In the genomic region with DNA sequence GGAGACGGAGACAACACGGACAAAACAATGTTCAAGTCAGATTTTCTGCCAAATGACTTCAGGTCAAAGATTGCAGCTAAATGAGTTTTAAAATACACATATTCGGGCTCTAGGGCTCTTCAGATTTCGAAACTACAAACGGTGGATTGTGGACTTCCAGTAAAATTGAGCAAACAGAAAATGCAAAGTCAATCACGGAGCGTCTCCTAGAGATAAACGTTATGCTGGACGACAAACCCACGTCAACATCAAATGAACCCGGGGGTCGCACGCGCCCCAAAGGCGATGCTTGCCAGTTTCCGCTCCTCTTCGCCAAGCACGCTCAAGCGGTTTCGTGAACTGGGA, we compare ENCODE assay signal across 8 cellular contexts. TPM values are rescaled to one million over a fixed set of nuclear protein-coding genes. Genes with fewer than 3 reads are reported as not detected.
DNase-seq lines count a peak whose midpoint lies in the region; ATAC-seq and TF ChIP-seq lines count a peak whose summit lies in the region.

No MANE protein-coding gene starts in this region.

- H3K27me3 ChIP-seq in gastrocnemius medialis, result no peaks in the 10 kb centered on the region

- peak overlapping the region; percentile 90 to 95 (median 92) for H3K27ac ChIP-seq in gastrocnemius medialis

- ATAC-seq in gastrocnemius medialis, result peak in 1 of 2 donors; percentile 29
- no peak for ATAC-seq in GM18858 (IDR thresholded peaks at IDR 0.05; ENCODE audit: unreplicated experiment)

- H3K4me3 ChIP-seq in HFF-Myc (replicated peaks; ENCODE audit: low read depth, low read length), result peak overlapping the region; percentile 79
- peak overlapping the region; percentile 89 to 96 (median 94) for H3K4me3 ChIP-seq in gastrocnemius medialis

- H3K9me3 Mint-ChIP-seq in activated CD4-positive, alpha-beta memory T cell treated with anti-CD3 and anti-CD28 coated beads, Interleukin-2, amount 10 ng/mL, durations not matched to agents 7 days and 5 days, result no peaks in the 10 kb centered on the region

- in situ Hi-C loops in gastrocnemius medialis (cut with MboI; ENCODE audit: low sequenced_read_pairs in 4 of 4), result loop anchor here in 1 of 4 donors (10.0 kb wide), 1 partner anchor 84 kb away; the partner anchor contains the start of gene ZNF892

- peaks cover 42% of the 10 kb centered on the region for H3K4me1 Mint-ChIP-seq in activated CD4-positive, alpha-beta memory T cell treated with anti-CD3 and anti-CD28 coated beads, Interleukin-2, amount 10 ng/mL, durations not matched to agents 7 days and 5 days

- H3K27me3 Mint-ChIP-seq in activated CD4-positive, alpha-beta memory T cell treated with anti-CD3 and anti-CD28 coated beads, Interleukin-2, amount 10 ng/mL, durations not matched to agents 7 days and 5 days, result no peaks in the 10 kb centered on the region

- no peaks in the 10 kb centered on the region for H3K36me3 ChIP-seq in gastrocnemius medialis

- intact Hi-C loops in gastrocnemius medialis (cut with DNase I; ENCODE audit: low total_unique reads), result loop anchor here (1.0 kb wide), 2 partner anchors 44 to 86 kb away; partner anchors contain the start of genes ZNF2 and ZNF892

- peaks cover 24 to 27% of the 10 kb centered on the region in 2 donors for H3K4me1 ChIP-seq in gastrocnemius medialis

- POLR2A ChIA-PET in activated CD4-positive, alpha-beta memory T cell treated with anti-CD3 and anti-CD28 coated beads, Interleukin-2, amount 10 ng/mL, durations not matched to agents 7 days and 5 days (lab: Charles Lee), result interaction anchor here (1.0 to 3.6 kb wide), 15 partner anchors 11 to 106 kb away, joined by 3 to 41 read pairs (median 5); partner anchors contain the start of genes MAL, ZNF2 and ZNF514

- peaks cover 22% of the 10 kb centered on the region for H3K36me3 Mint-ChIP-seq in activated CD4-positive, alpha-beta memory T cell treated with anti-CD3 and anti-CD28 coated beads, Interleukin-2, amount 10 ng/mL, durations not matched to agents 7 days and 5 days (ENCODE audit: low read depth)

- DNase-seq in AML-193 (lab: John Stamatoyannopoulos, UW) (peak; percentile 4 to 16), HFF-Myc (ENCODE audit: extremely low read depth, low read depth) (no peak), globus pallidus (ENCODE audit: low spot score) (peak; percentile 4), gastrocnemius medialis (no peak), mesenteric fat pad (ENCODE audit: low spot score) (no peak)
- no peak for DNase-seq in activated CD4-positive, alpha-beta memory T cell treated with anti-CD3 and anti-CD28 coated beads, Interleukin-2, amount 10 ng/mL, durations not matched to agents 7 days and 5 days
- no peak for DNase-seq in activated CD8-positive, alpha-beta memory T cell treated with anti-CD3 and anti-CD28 coated beads for 24 hours

- TF ChIP-seq CTCF in HFF-Myc (IDR thresholded peaks at IDR 0.05; ENCODE audit: low read depth, low read length, missing control alignments), result no peak
- TF ChIP-seq CTCF in gastrocnemius medialis (IDR thresholded peaks at IDR 0.05 in 4 of 5, conservative IDR thresholded peaks at IDR 0.05 in 1 of 5), result no peak

- CTCF ChIA-PET in activated CD4-positive, alpha-beta memory T cell treated with anti-CD3 and anti-CD28 coated beads, Interleukin-2, amount 10 ng/mL, durations not matched to agents 7 days and 5 days (lab: Charles Lee), result interaction anchor here (0.6 to 12.2 kb wide), 5 partner anchors 10 to 197 kb away, joined by 3 to 226 read pairs (median 14); partner anchors contain the start of genes MAL and ZNF2

- H3K9me3 ChIP-seq in gastrocnemius medialis, result no peaks in the 10 kb centered on the region

- H3K27ac Mint-ChIP-seq in activated CD4-positive, alpha-beta memory T cell treated with anti-CD3 and anti-CD28 coated beads, Interleukin-2, amount 10 ng/mL, durations not matched to agents 7 days and 5 days, result peak overlapping the region; percentile 89

- H3K4me3 Mint-ChIP-seq in activated CD4-positive, alpha-beta memory T cell treated with anti-CD3 and anti-CD28 coated beads, Interleukin-2, amount 10 ng/mL, durations not matched to agents 7 days and 5 days, result peak overlapping the region; percentile 82

- no peak for TF ChIP-seq POLR2A in gastrocnemius medialis (IDR thresholded peaks at IDR 0.05)

RNA-seq across cellular contexts. Expression of gene MRPS5, which starts 0.5 kb away (rescaled TPM):
- 10 to 100 TPM; 66.3 to 68.2 TPM for total RNA-seq in activated CD4-positive, alpha-beta memory T cell treated with anti-CD3 and anti-CD28 coated beads, Interleukin-2, amount 10 ng/mL, durations not matched to agents 7 days and 5 days
- total RNA-seq in gastrocnemius medialis, result 100 to 1,000 TPM in 1 of 4 donors, 10 to 100 TPM in 3; 53.4 to 106 (median 68.7) TPM
- total RNA-seq in mesenteric fat pad, result 43.4 TPM

RNA-seq across cellular contexts. Expression of gene ZNF514, which starts 38.5 kb away (rescaled TPM):
- total RNA-seq in activated CD4-positive, alpha-beta memory T cell treated with anti-CD3 and anti-CD28 coated beads, Interleukin-2, amount 10 ng/mL, durations not matched to agents 7 days and 5 days, result 10 to 100 TPM; 12.9 to 13.4 TPM
- 10 to 100 TPM in 1 of 4 donors, 1 to 10 TPM in 3; 3.8 to 11.5 (median 5.9) TPM for total RNA-seq in gastrocnemius medialis
- total RNA-seq in mesenteric fat pad, result 11.7 TPM

RNA-seq across cellular contexts. Expression of gene ZNF2, which starts 44.5 kb away (rescaled TPM):
- 1 to 10 TPM; 3.5 to 3.9 TPM for total RNA-seq in activated CD4-positive, alpha-beta memory T cell treated with anti-CD3 and anti-CD28 coated beads, Interleukin-2, amount 10 ng/mL, durations not matched to agents 7 days and 5 days
- total RNA-seq in gastrocnemius medialis (1 to 10 TPM; 2.4 to 3.6 (median 2.9) TPM), mesenteric fat pad (2.6 TPM)

Comparison
In these comparisons a context has a peak if more than half of its experiments do, and no peak if none do; other contexts are left out.
1. DNase-seq: peak in AML-193 (2 of 2) and globus pallidus (single experiment); none in HFF-Myc (single experiment), activated CD4-positive, alpha-beta memory T cell treated with anti-CD3 and anti-CD28 coated beads, Interleukin-2, amount 10 ng/mL, durations not matched to agents 7 days and 5 days (single experiment), gastrocnemius medialis (0 of 2), mesenteric fat pad (single experiment) and activated CD8-positive, alpha-beta memory T cell treated with anti-CD3 and anti-CD28 coated beads for 24 hours (single experiment).